8 cellular contexts compared by ENCODE assay signal in the genomic region with DNA sequence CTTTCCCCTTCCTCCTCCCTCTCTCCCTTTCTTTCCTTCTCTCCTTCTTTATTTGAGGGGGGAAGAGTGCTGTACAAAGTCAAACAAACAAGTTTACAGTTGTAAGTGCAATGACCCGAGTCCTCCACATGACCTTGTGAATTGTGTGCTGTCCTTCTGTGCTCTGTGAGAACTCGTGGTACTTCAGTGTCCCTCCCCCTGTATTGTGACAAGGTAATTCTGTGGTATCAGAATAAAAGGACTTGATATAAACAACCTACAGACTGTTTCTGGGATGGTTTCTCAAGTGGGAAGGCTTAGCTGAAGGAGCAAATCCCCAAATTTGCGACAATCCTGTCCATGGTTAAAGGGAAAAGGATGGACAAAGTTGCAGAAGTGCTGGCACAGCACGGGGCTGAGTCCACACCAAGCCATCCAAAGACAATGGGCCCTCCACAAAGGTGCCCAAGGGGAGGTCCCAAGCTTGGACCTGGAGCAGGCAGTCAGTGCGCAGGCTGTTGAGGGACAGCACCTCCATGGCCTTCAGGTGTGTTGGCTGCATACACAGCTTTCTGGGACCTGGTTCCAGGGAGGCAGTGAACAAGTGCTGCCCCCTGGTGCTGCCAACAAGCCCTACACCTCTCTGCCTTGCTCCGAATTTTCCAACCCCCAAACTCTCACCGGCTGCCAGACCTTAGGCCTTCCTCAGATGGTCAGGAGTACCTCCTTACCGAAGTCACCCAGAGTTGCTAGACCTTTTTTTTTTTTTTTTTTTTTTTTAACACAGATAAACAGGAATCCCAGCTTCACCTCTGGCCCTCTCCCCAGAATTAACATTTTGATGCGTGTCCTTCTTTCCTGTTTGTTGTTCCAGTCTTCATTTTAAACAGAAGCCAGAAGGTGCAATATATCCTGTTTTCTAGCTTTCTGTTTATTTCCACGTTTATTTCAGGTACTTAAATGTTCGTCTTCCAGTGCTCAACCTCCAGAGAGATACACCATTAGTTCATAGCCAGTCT. TPM values are rescaled to one million over a fixed set of nuclear protein-coding genes. Genes with fewer than 3 reads are reported as not detected.
DNase-seq lines count a peak whose midpoint lies in the region; TF ChIP-seq lines count a peak whose summit lies in the region.

No MANE protein-coding gene starts in this region.

- DNase-seq in AG10803 (ENCODE audit: low read depth) (peak; percentile 51), HT1080 (ENCODE audit: low read depth) (peak; percentile 74), epithelial cell of proximal tubule (ENCODE audit: low read depth) (no peak), nephron progenitor cell (peak; percentile 80), tibial artery (no peak), NCI-H1694 (lab: John Stamatoyannopoulos, UW) (no peak), C1 segment of cervical spinal cord (lab: John Stamatoyannopoulos, UW) (no peak)
- peak; percentile 88 for DNase-seq in activated CD8-positive, alpha-beta memory T cell treated with anti-CD3 and anti-CD28 coated beads for 24 hours

- H3K27ac ChIP-seq in tibial artery = no peak overlapping the region

- peak; percentile 84 for TF ChIP-seq CTCF in AG10803 (conservative IDR thresholded peaks at IDR 0.05; ENCODE audit: low read length)
- TF ChIP-seq CTCF in epithelial cell of proximal tubule (conservative IDR thresholded peaks at IDR 0.05; ENCODE audit: low read depth, low read length) = peak; percentile 91
- peak; percentile 83 for TF ChIP-seq CTCF in nephron progenitor cell (IDR thresholded peaks at IDR 0.05)
- TF ChIP-seq CTCF in tibial artery (IDR thresholded peaks at IDR 0.05) = peak; percentile 66 to 79

- no peak overlapping the region for H3K4me3 ChIP-seq in AG10803 (ENCODE audit: low read length)
- no peak overlapping the region for H3K4me3 ChIP-seq in epithelial cell of proximal tubule (ENCODE audit: low read depth, low read length)
- H3K4me3 ChIP-seq in tibial artery = no peak overlapping the region

- H3K4me1 ChIP-seq in tibial artery = peaks cover 0 to 20% (median 15%) of the 10 kb centered on the region in 4 donors

- H3K9me3 ChIP-seq in tibial artery = no peaks in the 10 kb centered on the region

- no peak overlapping the region for H3K27ac Mint-ChIP-seq in nephron progenitor cell

- H3K36me3 Mint-ChIP-seq in nephron progenitor cell (ENCODE audit: low read depth) = peaks cover 8% of the 10 kb centered on the region

- intact Hi-C loops in tibial artery (cut with DNase I; ENCODE audit: low total_unique reads) = loop anchor here (1.0 kb wide), 1 partner anchor 132 kb away; no protein-coding TSS in a partner anchor

- H3K4me3 Mint-ChIP-seq in nephron progenitor cell = peak overlapping the region; percentile 71

- peaks cover 0 to 5% of the 10 kb centered on the region in 2 donors for H3K27me3 ChIP-seq in tibial artery

- peaks cover 4% of the 10 kb centered on the region for H3K27me3 Mint-ChIP-seq in nephron progenitor cell (ENCODE audit: low read depth, poor library complexity)

- no peaks in the 10 kb centered on the region for H3K9me3 Mint-ChIP-seq in nephron progenitor cell

- peaks cover 8 to 9% (median 8%) of the 10 kb centered on the region in 3 donors for H3K36me3 ChIP-seq in tibial artery

- H3K4me1 Mint-ChIP-seq in nephron progenitor cell = peaks cover 62% of the 10 kb centered on the region

RNA-seq across cellular contexts. Expression of gene APEH, which starts 2.6 kb away (rescaled TPM):
- total RNA-seq in HT1080 (2014; rRNA removed; shearing (Covaris generic)) = 154 and 163 TPM in 2 replicates
- 96.5 and 105 TPM in 2 replicates for polyA plus RNA-seq in HT1080 (2015; cell fraction: cytosol; rRNA removed)
- 168 and 202 TPM in 2 replicates for polyA plus RNA-seq in HT1080 (2015; cell fraction: nucleus; rRNA removed)
- 126 and 199 TPM in 2 replicates for total RNA-seq in epithelial cell of proximal tubule

RNA-seq across cellular contexts. Expression of gene MST1, which starts 17.7 kb away (rescaled TPM):
- total RNA-seq in HT1080 (2014; rRNA removed; shearing (Covaris generic)) = 1.1 and 1.6 TPM in 2 replicates
- polyA plus RNA-seq in HT1080 (2015; cell fraction: cytosol; rRNA removed) = 1.6 and 2.7 TPM in 2 replicates
- polyA plus RNA-seq in HT1080 (2015; cell fraction: nucleus; rRNA removed) = 81.2 and 89.8 TPM in 2 replicates
- 4.3 and 5.5 TPM in 2 replicates for total RNA-seq in epithelial cell of proximal tubule

RNA-seq across cellular contexts. Expression of gene RNF123, which starts 17.8 kb away (rescaled TPM):
- total RNA-seq in HT1080 (2014; rRNA removed; shearing (Covaris generic)) = 19.3 and 24.4 TPM in 2 replicates
- 33.3 and 37.5 TPM in 2 replicates for polyA plus RNA-seq in HT1080 (2015; cell fraction: cytosol; rRNA removed)
- polyA plus RNA-seq in HT1080 (2015; cell fraction: nucleus; rRNA removed) = 83.4 and 88.1 TPM in 2 replicates
- 18.0 and 19.0 TPM in 2 replicates for total RNA-seq in epithelial cell of proximal tubule

RNA-seq across cellular contexts. Expression of gene AMIGO3, which starts 47.9 kb away (rescaled TPM):
- total RNA-seq in HT1080 (2014; rRNA removed; shearing (Covaris generic)) = 2.0 and 3.2 TPM in 2 replicates
- polyA plus RNA-seq in HT1080 (2015; cell fraction: cytosol; rRNA removed) = 0.50 and 1.1 TPM in 2 replicates
- 4.2 and 4.6 TPM in 2 replicates for polyA plus RNA-seq in HT1080 (2015; cell fraction: nucleus; rRNA removed)
- 0.07 and 0.86 TPM in 2 replicates for total RNA-seq in epithelial cell of proximal tubule

RNA-seq across cellular contexts. Expression of gene GMPPB, which starts 52.2 kb away (rescaled TPM):
- 25.9 and 31.0 TPM in 2 replicates for total RNA-seq in HT1080 (2014; rRNA removed; shearing (Covaris generic))
- 12.2 and 12.8 TPM in 2 replicates for polyA plus RNA-seq in HT1080 (2015; cell fraction: cytosol; rRNA removed)
- polyA plus RNA-seq in HT1080 (2015; cell fraction: nucleus; rRNA removed) = 25.1 and 27.7 TPM in 2 replicates
- total RNA-seq in epithelial cell of proximal tubule = 50.4 and 88.9 TPM in 2 replicates

Comparison
In these comparisons a context has a peak if more than half of its experiments do, and no peak if none do; other contexts are left out.
1. DNase-seq: peak in AG10803 (single experiment), HT1080 (single experiment), activated CD8-positive, alpha-beta memory T cell treated with anti-CD3 and anti-CD28 coated beads for 24 hours (single experiment) and nephron progenitor cell (single experiment); none in epithelial cell of proximal tubule (single experiment), tibial artery (0 of 2), NCI-H1694 (single experiment) and C1 segment of cervical spinal cord (0 of 14).
2. Peak in every context shown above with its lines, with median percentiles within 50 percentile points of each other: CTCF ChIP-seq.